8 cellular contexts compared by ENCODE assay signal in genomic region chr19:37467608-37468090, GRCh38. TPM values are rescaled to one million over a fixed set of nuclear protein-coding genes. Genes with fewer than 3 reads are reported as not detected.
DNase-seq lines count a peak whose midpoint lies in the region; ATAC-seq and TF ChIP-seq lines count a peak whose summit lies in the region.

No MANE protein-coding gene starts in this region.

- BruUV-seq in A673 (replicated peaks; lab: Mats Ljungman, UMichigan) (no TSS peak), IMR-90 (replicated peaks; lab: Mats Ljungman, UMichigan) (no TSS peak)

- no peak for TF ChIP-seq RAD21 in IMR-90 (IDR thresholded peaks at IDR 0.05; ENCODE audit: low read length)

- H3K14ac ChIP-seq in IMR-90 (replicated peaks; ENCODE audit: low read depth, low read length), result peak overlapping the region; percentile 58; the same call in 1 of the 2 replicates

- H2AFZ ChIP-seq in IMR-90 (replicated peaks; ENCODE audit: low read length, poor library complexity), result peak overlapping the region; percentile 100

- POLR2A ChIA-PET in A673 (lab: Charles Lee; ENCODE audit: low non-redundant PET) (no interaction called here), IMR-90 (lab: Charles Lee; ENCODE audit: unreplicated experiment) (no interaction called here), GM10248 (lab: Yijun Ruan, JAX) (no interaction called here)

- CTCF ChIA-PET in A673 (lab: Charles Lee), result no interaction called here
- CTCF ChIA-PET in IMR-90 (lab: Yijun Ruan, JAX), result no interaction called here
- CTCF ChIA-PET in GM10248 (lab: Yijun Ruan, JAX), result interaction anchor here (1.0 to 1.3 kb wide), 2 partner anchors 84 to 97 kb away, joined by 3 to 4 read pairs; no protein-coding TSS in a partner anchor

- H3K27me3 ChIP-seq in A673 (replicated peaks; ENCODE audit: insufficient read depth, low read depth, low read length, poor library complexity) (no peaks in the 10 kb centered on the region), IMR-90 (ENCODE audit: control insufficient read depth, insufficient read depth, low read length) (no peaks in the 10 kb centered on the region), mucosa of stomach (ENCODE audit: control insufficient read depth, insufficient read depth, low read length) (no peaks in the 10 kb centered on the region)

- ATAC-seq in IMR-90 (ENCODE audit: low read depth) (no peak), GM21381 (IDR thresholded peaks at IDR 0.05; ENCODE audit: unreplicated experiment) (no peak), HG02884 (IDR thresholded peaks at IDR 0.05; ENCODE audit: unreplicated experiment) (no peak), HG02759 (IDR thresholded peaks at IDR 0.05; ENCODE audit: unreplicated experiment) (no peak)

- no peak overlapping the region for H3K23ac ChIP-seq in IMR-90 (ENCODE audit: low read depth, low read length)

- H3K4me1 ChIP-seq in A673 (ENCODE audit: insufficient read depth, low read length, poor library complexity, severe bottlenecking) (peaks cover 2% of the 10 kb centered on the region), IMR-90 (ENCODE audit: control insufficient read depth, insufficient read depth, low read length) (peaks cover 2% of the 10 kb centered on the region; the same call in 1 of the 2 replicates), mucosa of stomach (ENCODE audit: control insufficient read depth, insufficient read depth, low read length) (peaks cover 8% of the 10 kb centered on the region)

- H2AK5ac ChIP-seq in IMR-90 (ENCODE audit: low read depth, low read length), result peak overlapping the region; percentile 0; the same call in 1 of the 2 replicates

- H3K27ac ChIP-seq in A673 (ENCODE audit: low read depth, low read length, poor library complexity, severe bottlenecking), result peak overlapping the region; percentile 87
- peak overlapping the region; percentile 55 for H3K27ac ChIP-seq in IMR-90 (ENCODE audit: insufficient read depth, low read length)
- H3K27ac ChIP-seq in caudate nucleus (ENCODE audit: low read depth, low read length), result peak overlapping the region; percentile 72

- DNase-seq in A673 (ENCODE audit: low spot score) (no peak), IMR-90 (no peak), caudate nucleus (lab: John Stamatoyannopoulos, UW) (no peak), GM10248 (ENCODE audit: extremely low spot score) (no peak)

- H4K20me1 ChIP-seq in IMR-90 (ENCODE audit: insufficient read depth, low read length), result no peaks in the 10 kb centered on the region

- in situ Hi-C loops in IMR-90 (cut with MboI; ENCODE audit: low sequenced_read_pairs), result no loop called here

- H4K5ac ChIP-seq in IMR-90 (ENCODE audit: low read depth, low read length), result peak overlapping the region; percentile 82

- peak overlapping the region; percentile 70 for H3K4me3 ChIP-seq in A673 (ENCODE audit: low read depth, low read length, poor library complexity, severe bottlenecking)
- peak overlapping the region; percentile 81 for H3K4me3 ChIP-seq in IMR-90 (ENCODE audit: insufficient read depth, low read depth, low read length)
- peak overlapping the region; percentile 33 for H3K4me3 ChIP-seq in mucosa of stomach (ENCODE audit: low read length)

- no peaks in the 10 kb centered on the region for H3K9me1 ChIP-seq in IMR-90 (ENCODE audit: insufficient read depth, low read length)

- dilution Hi-C loops in IMR-90 (cut with HindIII; ENCODE audit: low sequenced_read_pairs, unreplicated experiment), result no loop called here

- TF ChIP-seq POLR2A in IMR-90 (IDR thresholded peaks at IDR 0.05; ENCODE audit: low read depth, low read length), result no peak

- H2BK20ac ChIP-seq in IMR-90 (ENCODE audit: low read depth, low read length), result no peak overlapping the region

- TF ChIP-seq CTCF in A673 (conservative IDR thresholded peaks at IDR 0.05; ENCODE audit: low read depth, low read length) (no peak), IMR-90 (conservative IDR thresholded peaks at IDR 0.05; ENCODE audit: low read depth, low read length) (no peak), GM10248 (IDR thresholded peaks at IDR 0.05; ENCODE audit: control extremely low read depth, extremely low read depth, low read depth, missing control alignments) (no peak)

- H3K79me1 ChIP-seq in IMR-90 (ENCODE audit: low read depth in 1 of 2, low read length in 2 of 2), result peaks cover 0 to 25% of the 10 kb centered on the region in 2 experiments; a peak in 2 of 4 replicates

- intact Hi-C loops in A673 (cut with micrococcal nuclease; ENCODE audit: unreplicated experiment), result no loop called here
- intact Hi-C loops in IMR-90 (cut with micrococcal nuclease), result loop anchor here (5.0 to 10.0 kb wide), 4 partner anchors 135 to 495 kb away; partner anchors contain the start of gene ZFP30

- H4K91ac ChIP-seq in IMR-90 (ENCODE audit: insufficient read depth, low read depth, low read length), result peak overlapping the region; percentile 34; the same call in 1 of the 2 replicates

- H3K9me3 ChIP-seq in A673 (ENCODE audit: low read depth, low read length, poor library complexity, severe bottlenecking) (peaks cover 19% of the 10 kb centered on the region), IMR-90 (ENCODE audit: control insufficient read depth, insufficient read depth, low read length) (peaks cover under 1% of the 10 kb centered on the region; the same call in 1 of the 2 replicates), mucosa of stomach (ENCODE audit: control insufficient read depth, low read length) (no peaks in the 10 kb centered on the region)

- no peak overlapping the region for H3K56ac ChIP-seq in IMR-90 (ENCODE audit: extremely low read depth, insufficient read depth, low read length)

- H4K8ac ChIP-seq in IMR-90 (ENCODE audit: low read depth in 2 of 2, low read length in 2 of 2), result peak overlapping the region; percentile 67 to 97

- peak overlapping the region; percentile 59 for H3K4ac ChIP-seq in IMR-90 (ENCODE audit: low read depth, low read length)

- peak overlapping the region; percentile 86 for H3K4me2 ChIP-seq in IMR-90 (ENCODE audit: low read depth, low read length)

- H2BK5ac ChIP-seq in IMR-90 (ENCODE audit: low read depth, low read length, poor library complexity, severe bottlenecking), result peak overlapping the region; percentile 44

- H3K36me3 ChIP-seq in A673 (ENCODE audit: insufficient read depth, low read length, poor library complexity, severe bottlenecking) (peaks cover 14% of the 10 kb centered on the region), IMR-90 (ENCODE audit: control insufficient read depth, insufficient read depth, low read length) (peaks cover 5% of the 10 kb centered on the region), mucosa of stomach (ENCODE audit: control insufficient read depth, insufficient read depth, low read length) (no peaks in the 10 kb centered on the region)

- 26% methylated on average over 10 of the region's 18 CpGs; no CpG with 5 or more reads in 1 of the 2 experiments for WGBS in IMR-90 (ENCODE audit: extremely low coverage in 2 of 2, insufficient read length in 1 of 2), 2 experiments

- H2BK120ac ChIP-seq in IMR-90 (ENCODE audit: low read depth, low read length), result no peak overlapping the region

- no peak overlapping the region for H3K18ac ChIP-seq in IMR-90 (ENCODE audit: low read depth, low read length)

- H3K9ac ChIP-seq in IMR-90 (ENCODE audit: low read depth, low read length), result peak overlapping the region; percentile 50
- peak overlapping the region; percentile 73 for H3K9ac ChIP-seq in mucosa of stomach (ENCODE audit: low read length)

- H2BK15ac ChIP-seq in IMR-90 (ENCODE audit: low read depth, low read length), result no peak overlapping the region; the same call in 2 of the 3 replicates

- peak overlapping the region; percentile 85 for H2AK9ac ChIP-seq in IMR-90 (replicated peaks; ENCODE audit: low read depth, low read length, poor library complexity)

TF ChIP-seq in IMR-90, 13 proteins besides CTCF, POLR2A, EP300 and RAD21:
- TF ChIP-seq BHLHE40 (IDR thresholded peaks at IDR 0.05; ENCODE audit: low read depth, low read length) (no peak), MXI1 (IDR thresholded peaks at IDR 0.05; ENCODE audit: borderline replicate concordance, low read depth, low read length) (peak; percentile 1; the same call in 1 of the 2 replicates)
TF ChIP-seq in IMR-90: peak in this region for 1.

RNA-seq across cellular contexts. Expression of gene ZNF569, which starts 0.4 kb away (rescaled TPM):
- 7.1 and 9.5 TPM in 2 replicates for total RNA-seq in A673 (2021)
- 5.9 and 6.7 TPM in 2 replicates for total RNA-seq in IMR-90 (2012; rRNA removed)
- 1.3 and 1.8 TPM in 2 replicates for polyA plus RNA-seq in IMR-90 (2012; rRNA removed)
- 0.25 and 0.31 TPM in 2 replicates for polyA plus RNA-seq in IMR-90 (2012; cell fraction: cytosol; rRNA removed)
- 0.51 and 2.5 TPM in 2 replicates for polyA plus RNA-seq in IMR-90 (2012; cell fraction: nucleus; rRNA removed; ENCODE audit: low replicate concordance)

RNA-seq across cellular contexts. Expression of gene ZNF570, which starts 1.5 kb away (rescaled TPM):
- total RNA-seq in A673 (2021), result 5.0 and 5.4 TPM in 2 replicates
- 8.1 and 9.3 TPM in 2 replicates for total RNA-seq in IMR-90 (2012; rRNA removed)
- polyA plus RNA-seq in IMR-90 (2012; rRNA removed), result 1.2 and 1.5 TPM in 2 replicates
- polyA plus RNA-seq in IMR-90 (2012; cell fraction: cytosol; rRNA removed), result 0.12 and 0.30 TPM in 2 replicates
- polyA plus RNA-seq in IMR-90 (2012; cell fraction: nucleus; rRNA removed; ENCODE audit: low replicate concordance), result 0.17 and 2.3 TPM in 2 replicates

RNA-seq across cellular contexts. Expression of gene ZNF793, which starts 39.1 kb away (rescaled TPM):
- total RNA-seq in A673 (2021), result 0.83 and 1.2 TPM in 2 replicates
- total RNA-seq in IMR-90 (2012; rRNA removed), result 0.56 and 0.72 TPM in 2 replicates
- polyA plus RNA-seq in IMR-90 (2012; rRNA removed), result 0.39 and 0.50 TPM in 2 replicates
- 0.15 TPM in 2 replicates for polyA plus RNA-seq in IMR-90 (2012; cell fraction: cytosol; rRNA removed)
- 0.76 and 3.0 TPM in 2 replicates for polyA plus RNA-seq in IMR-90 (2012; cell fraction: nucleus; rRNA removed; ENCODE audit: low replicate concordance)
